ENCODE assay signal across 1 cellular context in the genomic region with DNA sequence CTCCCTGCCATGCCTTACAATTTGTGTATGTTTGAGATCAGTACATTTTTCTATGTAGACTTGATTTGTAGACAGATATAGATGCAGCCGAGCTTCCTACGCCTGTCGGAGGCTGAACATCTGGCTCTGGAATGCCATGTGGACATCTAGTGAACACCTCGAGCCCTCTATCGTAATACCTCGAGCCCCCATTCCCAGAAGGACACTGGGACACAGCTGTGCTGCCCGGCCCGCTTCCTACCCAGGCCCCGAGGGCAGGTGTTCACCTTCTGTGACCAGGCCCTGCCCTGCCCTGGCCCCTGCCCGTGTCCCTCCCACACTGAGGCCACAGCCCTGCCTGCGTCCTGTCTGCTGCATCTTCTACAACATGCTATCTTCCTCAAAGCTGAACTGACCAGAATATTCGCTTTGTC.
TF ChIP-seq lines count a peak whose summit lies in the region.

No MANE protein-coding gene starts in this region.

TF ChIP-seq in endothelial cell of umbilical vein, 7 proteins besides CTCF, POLR2A, EP300 and RAD21:
- TF ChIP-seq FOS (IDR thresholded peaks at IDR 0.05; ENCODE audit: borderline replicate concordance, insufficient read depth, low read length) (no peak), EZH2 (IDR thresholded peaks at IDR 0.05; ENCODE audit: borderline replicate concordance, low read depth, low read length, severe bottlenecking) (no peak), MYC (IDR thresholded peaks at IDR 0.05; ENCODE audit: low read depth, low read length) (no peak), GATA2 (IDR thresholded peaks at IDR 0.05; ENCODE audit: insufficient read depth, insufficient read length, low read depth, low read length) (no peak), POLR2AphosphoS5 (IDR thresholded peaks at IDR 0.05; ENCODE audit: insufficient read depth, low read depth, low read length) (no peak)
- TF ChIP-seq, protein P1, sequence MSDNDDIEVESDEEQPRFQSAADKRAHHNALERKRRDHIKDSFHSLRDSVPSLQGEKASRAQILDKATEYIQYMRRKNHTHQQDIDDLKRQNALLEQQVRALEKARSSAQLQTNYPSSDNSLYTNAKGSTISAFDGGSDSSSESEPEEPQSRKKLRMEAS (IDR thresholded peaks at IDR 0.05; ENCODE audit: insufficient read depth, insufficient read length): no peak
